12 cellular contexts compared by ENCODE assay signal in genomic region chr1:31005198-31005597, GRCh38.
"Had no signal": no experiment of that assay in that cellular context is flagged by ENCODE, and none has a peak within 500 bp of the region (broad histone marks: within the 10 kb centered on the region; RNA-seq: fewer than 3 reads in every experiment).

No MANE protein-coding gene starts in this region.

- H3K9me3 Mint-ChIP-seq: dendritic cell treated with granulocyte-macrophage colony-stimulating factor and Interleukin-4, amounts not matched to agents 40 ng/mL and 50 ng/mL, for 4 days; naive B cell had no signal

- H3K9me3 ChIP-seq: body of pancreas, testis had no signal

- ATAC-seq: body of pancreas; sciatic nerve; stimulated activated naive CD8-positive, alpha-beta T cell treated with anti-CD3 and anti-CD28 coated beads, Interleukin-15, Interleukin-2, amounts not matched to agents 100 U/mL and 50 U/mL, for 24 hours had no signal

- H3K27me3 Mint-ChIP-seq: dendritic cell treated with granulocyte-macrophage colony-stimulating factor and Interleukin-4, amounts not matched to agents 40 ng/mL and 50 ng/mL, for 4 days; naive B cell had no signal

- H3K4me3 Mint-ChIP-seq: dendritic cell treated with granulocyte-macrophage colony-stimulating factor and Interleukin-4, amounts not matched to agents 40 ng/mL and 50 ng/mL, for 4 days; naive B cell had no signal

- H3K4me3 ChIP-seq: body of pancreas, testis had no signal

- DNase-seq: activated CD4-positive, alpha-beta T cell treated with anti-CD3 and anti-CD28 coated beads for 1 hour; activated CD4-positive, alpha-beta T cell treated with anti-CD3 and anti-CD28 coated beads, Interleukin-2, amount 50 U/mL, for 48 hours; activated naive CD4-positive, alpha-beta T cell treated with Interleukin-2 at 50 U/mL for 16 hours; body of pancreas; erythroblast; hippocampal formation; naive B cell; stimulated activated CD4-positive, alpha-beta T cell treated with anti-CD3 and anti-CD28 coated beads, Interleukin-12 subunit alpha, Interleukin-12 subunit beta, amount 100 ng/mL, for 4 hours; stimulated activated naive CD8-positive, alpha-beta T cell treated with anti-CD3 and anti-CD28 coated beads, Interleukin-15, Interleukin-2, amounts not matched to agents 100 U/mL and 50 U/mL, for 24 hours; testis had no signal

- H3K27ac ChIP-seq: body of pancreas, testis had no signal

- H3K27me3 ChIP-seq: body of pancreas, testis had no signal

- H3K4me1 ChIP-seq: testis had no signal

- H3K27ac Mint-ChIP-seq: dendritic cell treated with granulocyte-macrophage colony-stimulating factor and Interleukin-4, amounts not matched to agents 40 ng/mL and 50 ng/mL, for 4 days had no signal
